In genomic region chrX:39308126-39308525, GRCh38 we compare ENCODE assay signal across 1 cellular context.
TF ChIP-seq lines count a peak whose summit lies in the region.

No MANE protein-coding gene starts in this region.

TF ChIP-seq in HEK293, 187 proteins besides CTCF, POLR2A, EP300 and RAD21 (continued from another document):
- no peak for TF ChIP-seq ZNF214 (tag by site-specific recombination; IDR thresholded peaks at IDR 0.05; ENCODE audit: borderline replicate concordance)
- TF ChIP-seq TSHZ1 (tag by site-specific recombination; IDR thresholded peaks at IDR 0.05; ENCODE audit: borderline replicate concordance), result no peak
- TF ChIP-seq ZIC2 (tag by site-specific recombination; IDR thresholded peaks at IDR 0.05), result no peak
- TF ChIP-seq ZXDB (tag by site-specific recombination; IDR thresholded peaks at IDR 0.05), result no peak
- no peak for TF ChIP-seq ZNF785 (tag by site-specific recombination; IDR thresholded peaks at IDR 0.05)
- TF ChIP-seq TRIM28 (IDR thresholded peaks at IDR 0.05; ENCODE audit: borderline replicate concordance, low read length), result peak; percentile 13; the same call in 1 of the 2 replicates
- TF ChIP-seq ZNF19 (tag by site-specific recombination; IDR thresholded peaks at IDR 0.05; ENCODE audit: low read depth), result no peak
- TF ChIP-seq, protein P1, sequence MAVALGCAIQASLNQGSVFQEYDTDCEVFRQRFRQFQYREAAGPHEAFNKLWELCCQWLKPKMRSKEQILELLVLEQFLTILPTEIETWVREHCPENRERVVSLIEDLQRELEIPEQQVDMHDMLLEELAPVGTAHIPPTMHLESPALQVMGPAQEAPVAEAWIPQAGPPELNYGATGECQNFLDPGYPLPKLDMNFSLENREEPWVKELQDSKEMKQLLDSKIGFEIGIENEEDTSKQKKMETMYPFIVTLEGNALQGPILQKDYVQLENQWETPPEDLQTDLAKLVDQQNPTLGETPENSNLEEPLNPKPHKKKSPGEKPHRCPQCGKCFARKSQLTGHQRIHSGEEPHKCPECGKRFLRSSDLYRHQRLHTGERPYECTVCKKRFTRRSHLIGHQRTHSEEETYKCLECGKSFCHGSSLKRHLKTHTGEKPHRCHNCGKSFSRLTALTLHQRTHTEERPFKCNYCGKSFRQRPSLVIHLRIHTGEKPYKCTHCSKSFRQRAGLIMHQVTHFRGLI (tag by site-specific recombination; IDR thresholded peaks at IDR 0.05), result no peak
TF ChIP-seq in HEK293: peak in this region for 4.
